In the genomic region with DNA sequence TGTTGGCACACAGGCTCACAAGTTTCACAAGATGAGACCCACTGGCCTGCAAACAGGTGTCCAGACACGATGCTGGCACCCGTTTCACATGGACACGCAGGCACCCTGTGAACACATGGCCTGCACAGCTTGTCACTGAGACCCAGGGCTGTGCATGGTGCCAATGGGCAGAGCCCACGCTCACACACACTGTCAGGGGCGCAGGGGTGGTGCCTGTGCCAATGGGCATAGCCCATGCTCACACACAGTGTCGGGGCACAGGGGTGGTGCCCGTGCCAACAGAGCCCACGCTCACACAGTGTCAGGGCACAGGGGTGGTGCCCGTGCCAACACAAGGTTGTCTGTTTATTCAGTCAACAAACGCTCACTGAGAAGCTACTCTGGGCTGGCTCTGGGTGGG, we compare ENCODE assay signal across 30 cellular contexts. TPM values are rescaled to one million over a fixed set of nuclear protein-coding genes. Genes with fewer than 3 reads are reported as not detected.
"Had no signal": no experiment of that assay in that cellular context is flagged by ENCODE, and none has a peak within 500 bp of the region (broad histone marks: within the 10 kb centered on the region; RNA-seq: fewer than 3 reads in every experiment).

No MANE protein-coding gene starts in this region.

- H3K27me3 ChIP-seq: colonic mucosa, esophagus muscularis mucosa, foreskin keratinocyte, gastroesophageal sphincter, heart left ventricle, hepatocyte, left lung, right atrium auricular region, sigmoid colon, stomach, tibial artery had no signal

- ATAC-seq: foreskin keratinocyte; gastroesophageal sphincter; heart left ventricle; left cardiac atrium; left lung; mucosa of descending colon; natural killer cell treated with Interleukin-12 subunit alpha and Interleukin-12 subunit beta and Interleukin-15 and Interleukin-18, amount 100 ng/mL, for 72 hours; stimulated activated effector memory CD8-positive, alpha-beta T cell treated with anti-CD3 and anti-CD28 coated beads, Interleukin-12 subunit alpha, Interleukin-12 subunit beta, amount 100 ng/mL, for 72 hours had no signal

- H2AFZ ChIP-seq: hepatocyte had no signal

- H3K36me3 ChIP-seq: prostate gland had no signal

- H3K4me1 ChIP-seq: colonic mucosa, foreskin keratinocyte had no signal

- DNase-seq: colonic mucosa; effector CD8-positive, alpha-beta T cell; endodermal cell; foreskin keratinocyte; heart left ventricle; left cardiac atrium; left lung; mesenchymal stem cell; mucosa of descending colon; naive B cell; sigmoid colon; stimulated activated CD4-positive, alpha-beta T cell treated with anti-CD3 and anti-CD28 coated beads, Interleukin-2, amount 100 ng/mL, for 24 hours; stimulated activated CD4-positive, alpha-beta T cell treated with anti-CD3 and anti-CD28 coated beads, Interleukin-4, amount 100 ng/mL, for 24 hours; stimulated activated naive CD4-positive, alpha-beta T cell treated with Interleukin-2 at 50 U/mL for 16 hours; stomach; tibial artery had no signal

- H3K4me3 ChIP-seq: colonic mucosa, esophagus muscularis mucosa, gastroesophageal sphincter, heart left ventricle, hepatocyte, left lung, mucosa of descending colon, prostate gland, right atrium auricular region, sigmoid colon, stomach, tibial artery had no signal

- H3K79me2 ChIP-seq: hepatocyte had no signal

- H3K4me2 ChIP-seq: hepatocyte had no signal

- H3K9me3 ChIP-seq: colonic mucosa, esophagus muscularis mucosa, gastroesophageal sphincter, heart left ventricle, left lung, mucosa of descending colon, prostate gland, right atrium auricular region, sigmoid colon, stomach, tibial artery had no signal

- FAIRE-seq: islet of Langerhans had no signal

- H3K27ac ChIP-seq: colonic mucosa, epithelial cell of prostate, esophagus muscularis mucosa, foreskin keratinocyte, gastroesophageal sphincter, heart left ventricle, hepatocyte, left lung, prostate gland, right atrium auricular region, sigmoid colon, stomach, tibial artery had no signal

RNA-seq across cellular contexts. Expression of gene SNAI3, which starts 49.3 kb away (rescaled TPM):
- total RNA-seq: chondrocyte, foreskin keratinocyte, neural crest cell, osteoblast, urinary bladder had no signal
- polyA plus RNA-seq: fibroblast of lung had no signal
